Comparison of ENCODE assay signal across 8 cellular contexts in the genomic region with DNA sequence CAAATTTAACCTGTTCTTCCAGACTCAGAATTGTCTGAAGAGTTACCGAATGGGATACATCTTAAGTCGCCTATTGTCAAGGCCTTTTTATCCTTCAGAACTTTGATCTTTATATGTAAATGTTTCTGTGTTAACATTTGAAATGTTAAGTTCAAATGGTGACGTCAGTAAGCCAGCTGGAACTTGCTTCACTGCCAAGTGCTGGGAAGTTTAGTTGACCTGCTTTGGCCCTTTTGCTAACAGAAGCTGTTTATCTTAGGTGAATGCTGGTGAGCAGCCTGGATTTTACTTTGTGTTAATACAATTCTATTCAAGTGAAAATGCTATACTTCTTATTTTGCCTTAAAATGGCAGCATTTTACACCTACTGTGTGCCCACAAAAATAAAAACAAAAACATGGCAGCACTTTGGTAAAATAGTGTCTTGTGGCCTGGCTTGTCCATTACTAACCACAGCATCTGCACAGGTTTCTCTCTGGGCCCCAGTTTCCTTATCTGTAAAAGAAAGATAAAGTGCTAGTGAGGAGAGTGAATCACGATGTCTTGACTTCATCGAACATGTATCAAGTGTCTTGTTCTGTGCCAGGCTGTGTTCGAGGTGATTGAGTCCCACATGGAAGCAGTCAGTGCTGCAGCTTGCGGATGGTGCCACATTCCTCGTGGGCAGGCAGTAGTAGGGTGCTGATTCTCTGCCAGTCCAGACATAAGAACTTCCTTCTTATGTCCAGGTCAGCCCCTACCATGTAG. TPM values are rescaled to one million over a fixed set of nuclear protein-coding genes. Genes with fewer than 3 reads are reported as not detected.
DNase-seq lines count a peak whose midpoint lies in the region; ATAC-seq and TF ChIP-seq lines count a peak whose summit lies in the region.

No MANE protein-coding gene starts in this region.

- H3K4me1 ChIP-seq in heart right ventricle, result peaks cover 0 to 68% (median 48%) of the 10 kb centered on the region in 9 donors
- peaks cover 0 to 18% of the 10 kb centered on the region in 2 donors for H3K4me1 ChIP-seq in breast epithelium
- H3K4me1 ChIP-seq in right lobe of liver, result peaks cover 0 to 44% (median 17%) of the 10 kb centered on the region in 4 donors

- peaks cover 0 to 6% (median 0%) of the 10 kb centered on the region in 11 donors for H3K9me3 ChIP-seq in heart right ventricle
- no peaks in the 10 kb centered on the region for H3K9me3 ChIP-seq in breast epithelium
- no peaks in the 10 kb centered on the region for H3K9me3 ChIP-seq in right lobe of liver

- H3K27ac ChIP-seq in heart right ventricle, result peak overlapping the region in 8 of 10 donors; percentile 19 to 95 (median 92)
- peak overlapping the region; percentile 92 to 97 for H3K27ac ChIP-seq in breast epithelium
- H3K27ac ChIP-seq in right lobe of liver, result peak overlapping the region; percentile 95 to 99 (median 99)

- peaks cover 25% of the 10 kb centered on the region for H3K4me1 Mint-ChIP-seq in type B pancreatic cell (ENCODE audit: unreplicated experiment)
- peaks cover 15 to 50% of the 10 kb centered on the region in 2 donors for H3K4me1 Mint-ChIP-seq in effector memory CD8-positive, alpha-beta T cell (ENCODE audit: low read depth in 2 of 2)

- H3K27ac Mint-ChIP-seq in type B pancreatic cell, result peak overlapping the region; percentile 91
- peak overlapping the region in 1 of 2 donors; percentile 94 for H3K27ac Mint-ChIP-seq in effector memory CD8-positive, alpha-beta T cell

- ATAC-seq in heart right ventricle (peak in 2 of 8 donors; percentile 28 to 34), Right ventricle myocardium inferior (no peak), right lobe of liver (peak; percentile 59 to 67 (median 65))
- ATAC-seq in effector memory CD8-positive, alpha-beta T cell (replicated peaks), result no peak

- 39 to 43% methylated on average over 8 of the region's 8 CpGs for WGBS in heart right ventricle, 2 donors
- WGBS in right lobe of liver (ENCODE audit: insufficient coverage, low coverage, low lambda C conversion rate, missing lambda C conversion rate), result 6% methylated on average over 7 of the region's 8 CpGs

- H3K4me3 Mint-ChIP-seq in type B pancreatic cell, result peak overlapping the region; percentile 88
- peak overlapping the region in 1 of 2 donors; percentile 81 for H3K4me3 Mint-ChIP-seq in effector memory CD8-positive, alpha-beta T cell

- H3K27me3 ChIP-seq in heart right ventricle (no peaks in the 10 kb centered on the region), breast epithelium (no peaks in the 10 kb centered on the region), right lobe of liver (no peaks in the 10 kb centered on the region)

- TF ChIP-seq POLR2A in breast epithelium (IDR thresholded peaks at IDR 0.05), result no peak
- peak; percentile 23 for TF ChIP-seq POLR2A in right lobe of liver (IDR thresholded peaks at IDR 0.05)

- H3K9me3 Mint-ChIP-seq in type B pancreatic cell, result peaks cover 3% of the 10 kb centered on the region
- no peaks in the 10 kb centered on the region for H3K9me3 Mint-ChIP-seq in effector memory CD8-positive, alpha-beta T cell

- peaks cover 4% of the 10 kb centered on the region for H3K36me3 Mint-ChIP-seq in type B pancreatic cell
- H3K36me3 Mint-ChIP-seq in effector memory CD8-positive, alpha-beta T cell (ENCODE audit: insufficient read depth), result peaks cover 10% of the 10 kb centered on the region

- intact Hi-C loops in heart right ventricle (cut with DNase I), result loop anchor here in 5 of 10 donors (5.0 to 10.0 kb wide), 5 partner anchors 55 to 97 kb away; a partner anchor contains a TSS
- intact Hi-C loops in Right ventricle myocardium inferior (cut with DNase I), result loop anchor here (2.0 kb wide), 1 partner anchor 95 kb away; a partner anchor contains a TSS
- intact Hi-C loops in breast epithelium (cut with DNase I; ENCODE audit: low total_unique reads), result no loop called here
- intact Hi-C loops in right lobe of liver (cut with DNase I), result loop anchor here in 1 of 2 donors (10.0 kb wide), 1 partner anchor 97 kb away; a partner anchor contains a TSS

- H3K36me3 ChIP-seq in heart right ventricle (peaks cover 0 to 6% (median 4%) of the 10 kb centered on the region in 9 donors), breast epithelium (no peaks in the 10 kb centered on the region), right lobe of liver (peaks cover 0 to 5% (median 1%) of the 10 kb centered on the region in 4 donors)

- DNase-seq in heart right ventricle (peak in 1 of 2 donors; percentile 61), Right ventricle myocardium inferior (ENCODE audit: missing footprints) (no peak), breast epithelium (ENCODE audit: low spot score in 2 of 2) (no peak), right lobe of liver (peak in 2 of 3 donors; percentile 48 to 84), type B pancreatic cell (ENCODE audit: extremely low spot score, unreplicated experiment) (no peak), DMS79 (lab: John Stamatoyannopoulos, UW) (no peak)
- DNase-seq in effector memory CD8-positive, alpha-beta T cell, result no peak
- DNase-seq in stimulated activated CD4-positive, alpha-beta T cell treated with anti-CD3 and anti-CD28 coated beads, Interleukin-12 subunit alpha, Interleukin-12 subunit beta, amount 100 ng/mL, for 4 hours, result no peak

- no peaks in the 10 kb centered on the region for H3K27me3 Mint-ChIP-seq in type B pancreatic cell
- no peaks in the 10 kb centered on the region for H3K27me3 Mint-ChIP-seq in effector memory CD8-positive, alpha-beta T cell

- peak overlapping the region in 6 of 10 donors; percentile 73 to 96 (median 90) for H3K4me3 ChIP-seq in heart right ventricle
- H3K4me3 ChIP-seq in breast epithelium, result peak overlapping the region in 1 of 3 donors; percentile 98
- H3K4me3 ChIP-seq in right lobe of liver, result peak overlapping the region in 2 of 3 donors; percentile 83 to 86

- no peak for TF ChIP-seq CTCF in heart right ventricle (IDR thresholded peaks at IDR 0.05)
- no peak for TF ChIP-seq CTCF in breast epithelium (IDR thresholded peaks at IDR 0.05)
- TF ChIP-seq CTCF in right lobe of liver (IDR thresholded peaks at IDR 0.05), result no peak
- TF ChIP-seq CTCF in type B pancreatic cell (conservative IDR thresholded peaks at IDR 0.05), result no peak

RNA-seq across cellular contexts. Expression of a gene that starts 2.2 kb away (rescaled TPM):
- total RNA-seq in heart right ventricle (10 to 100 TPM; 24.7 to 33.9 (median 27.8) TPM), Right ventricle myocardium inferior (27.9 TPM), breast epithelium (10 to 100 TPM; 23.4 to 34.8 (median 32.1) TPM), right lobe of liver (10 to 100 TPM; 24.2 to 41.9 (median 29.9) TPM), type B pancreatic cell (ENCODE audit: low replicate concordance) (38.8 and 39.5 TPM in 2 replicates)
- 10 to 100 TPM; 22.1 to 43.4 TPM for polyA plus RNA-seq in heart right ventricle

RNA-seq across cellular contexts. Expression of a gene that starts 56.0 kb away (rescaled TPM):
- total RNA-seq in heart right ventricle, result 10 to 100 TPM in 9 of 10 donors, 1 to 10 TPM in 1; 9.4 to 40.8 (median 12.5) TPM
- 10 to 100 TPM in 1 of 2 donors, 1 to 10 TPM in 1; 5.4 to 15.3 TPM for polyA plus RNA-seq in heart right ventricle
- total RNA-seq in Right ventricle myocardium inferior, result 10.5 TPM
- total RNA-seq in breast epithelium, result 10 to 100 TPM; 25.8 to 33.4 (median 30.0) TPM
- 10 to 100 TPM; 12.5 to 47.2 (median 36.3) TPM for total RNA-seq in right lobe of liver
- 6.4 and 9.1 TPM in 2 replicates for total RNA-seq in type B pancreatic cell (ENCODE audit: low replicate concordance)

Comparison
In these comparisons a context has a peak if more than half of its experiments do, and no peak if none do; other contexts are left out.
1. ATAC-seq: peak in right lobe of liver (4 of 4); none in Right ventricle myocardium inferior (single experiment) and effector memory CD8-positive, alpha-beta T cell (single experiment).
2. DNase-seq: peak in right lobe of liver (2 of 3); none in Right ventricle myocardium inferior (single experiment), breast epithelium (0 of 2), type B pancreatic cell (single experiment), effector memory CD8-positive, alpha-beta T cell (0 of 3), stimulated activated CD4-positive, alpha-beta T cell treated with anti-CD3 and anti-CD28 coated beads, Interleukin-12 subunit alpha, Interleukin-12 subunit beta, amount 100 ng/mL, for 4 hours (single experiment) and DMS79 (single experiment).
3. Peak in every context shown above with its lines, with median percentiles within 50 percentile points of each other: H3K27ac ChIP-seq.